ENCODE assay signal across 8 cellular contexts in the genomic region with DNA sequence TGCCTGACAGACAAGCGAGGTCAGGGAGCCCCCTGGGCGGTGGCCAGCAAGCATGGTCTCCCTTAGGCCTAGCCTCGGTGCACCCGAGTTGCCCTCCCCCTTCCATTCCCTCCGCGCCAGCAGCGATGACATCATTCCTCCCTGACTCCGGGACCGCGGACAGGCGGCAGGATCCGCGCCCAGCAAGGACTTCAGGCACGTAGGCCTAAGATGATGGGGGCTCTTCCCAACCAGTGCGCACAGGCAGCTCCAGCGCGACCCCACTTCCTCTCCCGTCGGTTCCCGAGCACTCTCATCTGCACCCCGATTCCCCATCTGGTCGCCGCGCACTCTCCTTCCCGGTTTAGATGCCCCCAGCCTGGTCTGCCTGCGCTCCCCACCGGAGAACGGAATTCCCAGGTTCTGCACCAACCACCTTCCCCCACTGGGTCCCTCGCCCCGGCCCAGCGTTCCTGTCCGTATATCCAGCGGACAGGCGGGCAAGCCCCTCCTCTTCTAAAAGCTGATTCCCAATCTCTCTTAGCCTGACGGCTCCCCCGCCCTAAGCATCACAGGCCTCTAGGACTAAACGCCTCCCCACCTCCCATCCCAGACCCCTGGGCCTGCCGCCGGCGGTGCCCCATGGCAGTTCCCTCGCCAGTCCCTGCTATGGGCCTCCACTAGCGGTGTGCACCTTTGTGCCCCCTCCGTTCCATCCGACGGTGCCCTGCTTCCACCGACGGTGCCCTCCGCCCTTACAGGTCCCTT. TPM values are rescaled to one million over a fixed set of nuclear protein-coding genes. Genes with fewer than 3 reads are reported as not detected.
A peak's percentile ranks its signal among the peaks of the same experiment; 100 is the strongest.
DNase-seq lines count a peak whose midpoint lies in the region; ATAC-seq and TF ChIP-seq lines count a peak whose summit lies in the region.

No MANE protein-coding gene starts in this region.

- H3K9me3 ChIP-seq in Loucy (ENCODE audit: insufficient read depth, low read depth, low read length) (no peaks in the 10 kb centered on the region), esophagus (ENCODE audit: control insufficient read depth in 2 of 2, insufficient read depth in 1 of 2, low read depth in 1 of 2, low read length in 1 of 2) (no peaks in the 10 kb centered on the region), thymus (ENCODE audit: control insufficient read depth) (no peaks in the 10 kb centered on the region)

- H4K20me1 ChIP-seq in Loucy (ENCODE audit: insufficient read depth, low read length, poor library complexity, severe bottlenecking) = no peaks in the 10 kb centered on the region

- peak overlapping the region; percentile 53 for H3K27ac Mint-ChIP-seq in activated CD4-positive, alpha-beta memory T cell treated with anti-CD3 and anti-CD28 coated beads, Interleukin-2, amount 10 ng/mL, durations not matched to agents 7 days and 5 days
- H3K27ac Mint-ChIP-seq in mesothelial cell of epicardium = peak overlapping the region; percentile 82

- H3K4me1 ChIP-seq in Loucy (ENCODE audit: insufficient read depth, low read length, poor library complexity, severe bottlenecking) (peaks cover 24% of the 10 kb centered on the region), esophagus (ENCODE audit: control insufficient read depth in 2 of 2, insufficient read depth in 2 of 2, low read length in 1 of 2) (peaks cover 10 to 13% of the 10 kb centered on the region in 2 donors), thymus (ENCODE audit: control insufficient read depth, insufficient read depth, low read length) (peaks cover 14% of the 10 kb centered on the region)

- H3K4me1 Mint-ChIP-seq in activated CD4-positive, alpha-beta memory T cell treated with anti-CD3 and anti-CD28 coated beads, Interleukin-2, amount 10 ng/mL, durations not matched to agents 7 days and 5 days = peaks cover 48% of the 10 kb centered on the region
- peaks cover 18% of the 10 kb centered on the region for H3K4me1 Mint-ChIP-seq in mesothelial cell of epicardium

- WGBS in esophagus, 2 donors = 12 to 14% methylated on average over 47 to 48 of the region's 48 CpGs
- WGBS in thymus = 39% methylated on average over 48 of the region's 48 CpGs

- peak overlapping the region; percentile 89 for H3K4me3 Mint-ChIP-seq in activated CD4-positive, alpha-beta memory T cell treated with anti-CD3 and anti-CD28 coated beads, Interleukin-2, amount 10 ng/mL, durations not matched to agents 7 days and 5 days
- H3K4me3 Mint-ChIP-seq in mesothelial cell of epicardium = peak overlapping the region; percentile 79

- H3K9me3 Mint-ChIP-seq in activated CD4-positive, alpha-beta memory T cell treated with anti-CD3 and anti-CD28 coated beads, Interleukin-2, amount 10 ng/mL, durations not matched to agents 7 days and 5 days = no peaks in the 10 kb centered on the region
- H3K9me3 Mint-ChIP-seq in mesothelial cell of epicardium = no peaks in the 10 kb centered on the region

- H3K9me2 ChIP-seq in Loucy (replicated peaks; ENCODE audit: low read depth, low read length) = no peaks in the 10 kb centered on the region

- H3F3A ChIP-seq in Loucy (ENCODE audit: low read depth) = 0 out of 2 replicates have a peak, but pooled peaks cover 5% of the 10 kb centered on the region

- H3K27me3 Mint-ChIP-seq in activated CD4-positive, alpha-beta memory T cell treated with anti-CD3 and anti-CD28 coated beads, Interleukin-2, amount 10 ng/mL, durations not matched to agents 7 days and 5 days = peaks cover 13% of the 10 kb centered on the region
- H3K27me3 Mint-ChIP-seq in mesothelial cell of epicardium (ENCODE audit: low read depth) = peaks cover 12% of the 10 kb centered on the region

- CTCF ChIA-PET in activated CD4-positive, alpha-beta memory T cell treated with anti-CD3 and anti-CD28 coated beads, Interleukin-2, amount 10 ng/mL, durations not matched to agents 7 days and 5 days (lab: Charles Lee) = interaction anchor here (1.1 kb wide), 1 partner anchor 189 kb away, joined by 3 read pairs; a partner anchor contains a TSS

- peak overlapping the region; percentile 92 for H3K4me2 ChIP-seq in Loucy (ENCODE audit: low read depth, low read length, poor library complexity, severe bottlenecking)

- H3K27ac ChIP-seq in esophagus (ENCODE audit: low read depth in 2 of 2, low read length in 1 of 2) (peak overlapping the region; percentile 56 to 73), thymus (ENCODE audit: low read depth) (no peak overlapping the region)

- peak overlapping the region; percentile 88 for H3K4me3 ChIP-seq in Loucy (ENCODE audit: low read length, poor library complexity, severe bottlenecking)
- H3K4me3 ChIP-seq in esophagus (ENCODE audit: low read depth in 1 of 2, low read length in 2 of 2) = peak overlapping the region; percentile 66 to 80
- peak overlapping the region; percentile 85 for H3K4me3 ChIP-seq in thymus (ENCODE audit: low read length)

- H3K27me3 ChIP-seq in Loucy (ENCODE audit: insufficient read depth, low read length, poor library complexity, severe bottlenecking) (no peaks in the 10 kb centered on the region), esophagus (ENCODE audit: control insufficient read depth in 1 of 2, insufficient read depth in 2 of 2, low read length in 2 of 2) (no peaks in the 10 kb centered on the region), thymus (ENCODE audit: control insufficient read depth, insufficient read depth) (peaks cover 4% of the 10 kb centered on the region)

- H3K36me3 ChIP-seq in Loucy (ENCODE audit: insufficient read depth, low read length) (no peaks in the 10 kb centered on the region), esophagus (ENCODE audit: control insufficient read depth in 2 of 2, insufficient read depth in 2 of 2, low read length in 1 of 2) (no peaks in the 10 kb centered on the region), thymus (ENCODE audit: control insufficient read depth, insufficient read depth) (no peaks in the 10 kb centered on the region)

- POLR2A ChIA-PET in activated CD4-positive, alpha-beta memory T cell treated with anti-CD3 and anti-CD28 coated beads, Interleukin-2, amount 10 ng/mL, durations not matched to agents 7 days and 5 days (lab: Charles Lee) = no interaction called here

- TF ChIP-seq CTCF in Loucy (conservative IDR thresholded peaks at IDR 0.05; ENCODE audit: low read length) (no peak), mesothelial cell of epicardium (IDR thresholded peaks at IDR 0.05; ENCODE audit: unreplicated experiment) (no peak)

- peak overlapping the region; percentile 79 for H2AFZ ChIP-seq in Loucy (ENCODE audit: low read length)

- ATAC-seq in GM18907 (IDR thresholded peaks at IDR 0.05; ENCODE audit: unreplicated experiment) = no peak

- H3K79me2 ChIP-seq in Loucy (ENCODE audit: insufficient read depth, low read length) = peaks cover 5% of the 10 kb centered on the region; the same call in 1 of the 2 replicates

- peak overlapping the region; percentile 70 for H3K9ac ChIP-seq in Loucy (ENCODE audit: low read depth, low read length, poor library complexity, severe bottlenecking)

- peak; percentile 49 for DNase-seq in DMS79 (lab: John Stamatoyannopoulos, UW)
- no peak for DNase-seq in activated CD4-positive, alpha-beta memory T cell treated with anti-CD3 and anti-CD28 coated beads, Interleukin-2, amount 10 ng/mL, durations not matched to agents 7 days and 5 days
- peak; percentile 41 to 70 for DNase-seq in mesothelial cell of epicardium (ENCODE audit: low spot score in 2 of 2, unreplicated experiment in 2 of 2)
- DNase-seq in NAMALWA (ENCODE audit: low spot score) = no peak

- H3K36me3 Mint-ChIP-seq in activated CD4-positive, alpha-beta memory T cell treated with anti-CD3 and anti-CD28 coated beads, Interleukin-2, amount 10 ng/mL, durations not matched to agents 7 days and 5 days (ENCODE audit: low read depth) = no peaks in the 10 kb centered on the region
- no peaks in the 10 kb centered on the region for H3K36me3 Mint-ChIP-seq in mesothelial cell of epicardium

RNA-seq across cellular contexts. Expression of a gene that starts 0.9 kb away (rescaled TPM):
- 10 to 100 TPM; 12.3 to 13.2 TPM for total RNA-seq in activated CD4-positive, alpha-beta memory T cell treated with anti-CD3 and anti-CD28 coated beads, Interleukin-2, amount 10 ng/mL, durations not matched to agents 7 days and 5 days
- polyA plus RNA-seq in esophagus (1 to 10 TPM; 4.2 TPM), thymus (9.7 TPM)
- total RNA-seq in mesothelial cell of epicardium = 16.9 to 18.2 TPM (median 18.1 TPM) in 3 replicates

RNA-seq across cellular contexts. Expression of a gene that starts 1.2 kb away (rescaled TPM):
- total RNA-seq in activated CD4-positive, alpha-beta memory T cell treated with anti-CD3 and anti-CD28 coated beads, Interleukin-2, amount 10 ng/mL, durations not matched to agents 7 days and 5 days = not detected
- polyA plus RNA-seq in esophagus (not detected), thymus (0.75 TPM)
- total RNA-seq in mesothelial cell of epicardium = not detected in 3 replicates

Comparison
In these comparisons a context has a peak if more than half of its experiments do, and no peak if none do; other contexts are left out.
1. DNase-seq: peak in DMS79 (single experiment) and mesothelial cell of epicardium (2 of 2); none in activated CD4-positive, alpha-beta memory T cell treated with anti-CD3 and anti-CD28 coated beads, Interleukin-2, amount 10 ng/mL, durations not matched to agents 7 days and 5 days (single experiment) and NAMALWA (single experiment).
2. Peak in every context shown above with its lines, with median percentiles within 50 percentile points of each other: H3K4me3 ChIP-seq.